8 cellular contexts compared by ENCODE assay signal in the genomic region with DNA sequence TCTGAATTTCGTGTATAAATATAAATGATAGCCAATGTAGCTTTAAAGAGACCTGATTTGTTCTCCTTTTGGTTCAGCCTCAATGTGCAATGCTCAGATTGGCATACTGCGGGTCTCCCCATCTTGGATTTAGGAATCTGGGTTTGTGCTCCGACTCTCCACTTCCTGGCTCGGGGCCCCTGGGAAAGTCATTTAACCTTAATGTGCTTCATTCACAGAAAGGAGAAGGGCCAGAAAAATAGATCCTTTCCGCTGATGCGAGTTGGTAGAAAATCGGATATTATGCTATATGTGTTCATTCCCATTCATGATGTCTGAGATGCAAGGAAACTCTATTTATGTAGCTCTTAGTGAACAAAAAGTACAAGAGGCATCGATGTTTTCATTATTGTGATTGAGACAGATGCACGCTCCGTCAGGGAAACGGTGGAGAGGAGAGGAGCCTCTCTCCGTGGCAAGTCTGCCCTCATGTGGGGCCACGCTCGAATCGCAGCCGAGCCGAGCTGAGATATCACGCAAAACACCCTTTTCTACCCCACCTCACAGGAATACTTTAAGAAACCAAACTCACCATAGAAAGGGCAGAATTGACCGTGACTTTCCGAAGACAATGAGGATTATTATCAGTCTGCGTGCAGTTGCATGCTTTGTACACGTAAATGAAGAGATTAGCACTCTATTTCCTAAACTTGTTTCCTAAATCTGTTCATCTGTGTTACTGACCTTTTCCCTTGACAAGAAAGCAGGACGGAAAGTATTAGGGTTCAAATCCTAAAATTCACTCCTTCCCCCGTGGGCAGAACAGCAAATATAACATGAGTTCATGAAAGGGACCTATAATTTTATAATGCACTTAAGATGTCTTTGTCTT.
DNase-seq lines count a peak whose midpoint lies in the region; ATAC-seq and TF ChIP-seq lines count a peak whose summit lies in the region.

No MANE protein-coding gene starts in this region.

- no peak for TF ChIP-seq POLR2A in thyroid gland (IDR thresholded peaks at IDR 0.05)

- H3K4me1 ChIP-seq in lower lobe of right lung (no peaks in the 10 kb centered on the region), thyroid gland (no peaks in the 10 kb centered on the region)

- H3K9me3 ChIP-seq in lower lobe of right lung (no peaks in the 10 kb centered on the region), thyroid gland (no peaks in the 10 kb centered on the region)

- intact Hi-C loops in lower lobe of right lung (cut with DNase I) (no loop called here), thyroid gland (cut with DNase I) (no loop called here)

- 14 to 15% methylated on average over 24 of the region's 24 CpGs for WGBS in thyroid gland, 2 donors

- H3K27ac ChIP-seq in lower lobe of right lung, result no peak overlapping the region
- no peak overlapping the region for H3K27ac ChIP-seq in thyroid gland

- peak; percentile 74 for ATAC-seq in GM21528 (IDR thresholded peaks at IDR 0.05; ENCODE audit: low FRiP score, unreplicated experiment)
- ATAC-seq in lower lobe of right lung, result peak; percentile 69 to 75

- H3K4me3 ChIP-seq in lower lobe of right lung (no peak overlapping the region), thyroid gland (replicated peaks in 1 of 3) (no peak overlapping the region)

- DNase-seq in NCI-H1436 (lab: John Stamatoyannopoulos, UW), result peak; percentile 19
- DNase-seq in NCI-H1436 treated with DMSO at 0.1 percent for 48 hours (lab: John Stamatoyannopoulos, UW), result no peak
- peak; percentile 48 for DNase-seq in HT-29 (ENCODE audit: low spot score)
- DNase-seq in SK-N-DZ (ENCODE audit: low spot score), result peak; percentile 72
- peak; percentile 73 for DNase-seq in ecto neural progenitor cell (ENCODE audit: low spot score)
- DNase-seq in lower lobe of right lung, result peak; percentile 44
- DNase-seq in thyroid gland, result peak; percentile 23 to 33

- no peaks in the 10 kb centered on the region for H3K27me3 ChIP-seq in lower lobe of right lung (ENCODE audit: low read depth)
- no peaks in the 10 kb centered on the region for H3K27me3 ChIP-seq in thyroid gland

- no peaks in the 10 kb centered on the region for H3K36me3 ChIP-seq in lower lobe of right lung
- no peaks in the 10 kb centered on the region for H3K36me3 ChIP-seq in thyroid gland

- TF ChIP-seq CTCF in lower lobe of right lung (IDR thresholded peaks at IDR 0.05), result peak; percentile 45
- TF ChIP-seq CTCF in thyroid gland (IDR thresholded peaks at IDR 0.05), result peak in 3 of 6 experiments; percentile 36 to 61 (median 47)
